ENCODE assay signal across 27 cellular contexts in genomic region chr7:4010923-4011656, GRCh38.
"Had no signal": no experiment of that assay in that cellular context is flagged by ENCODE, and none has a peak within 500 bp of the region (broad histone marks: within the 10 kb centered on the region; RNA-seq: fewer than 3 reads in every experiment).

No MANE protein-coding gene starts in this region.

- H3K9me3 ChIP-seq: colonic mucosa, esophagus muscularis mucosa, mucosa of descending colon, thyroid gland, upper lobe of right lung had no signal

- H3K4me3 Mint-ChIP-seq: activated CD8-positive, alpha-beta T cell treated with anti-CD3 and anti-CD28 coated beads, Interleukin-2, amount 10 ng/mL, durations not matched to agents 7 days and 5 days; activated naive CD8-positive, alpha-beta T cell treated with anti-CD3 and anti-CD28 coated beads for 36 hours; central memory CD8-positive, alpha-beta T cell; immature natural killer cell; naive B cell; neural crest cell; T-cell; T-helper 2 cell treated with Interferon-gamma antibody and Interleukin-4, amounts not matched to agents 5 μg/mL and 100 μg/mL, for 36 hours had no signal

- H3K36me3 ChIP-seq: colonic mucosa, thyroid gland, upper lobe of right lung had no signal

- H3K79me2 ChIP-seq: hepatocyte had no signal

- H3K27ac ChIP-seq: colonic mucosa, esophagus muscularis mucosa, hepatocyte, thyroid gland, upper lobe of right lung, VCaP had no signal

- H3K27me3 ChIP-seq: colonic mucosa, esophagus muscularis mucosa, hepatocyte, thyroid gland, upper lobe of right lung had no signal

- H3K4me1 ChIP-seq: colonic mucosa, esophagus muscularis mucosa, thyroid gland, upper lobe of right lung had no signal

- H3K4me1 Mint-ChIP-seq: activated naive CD8-positive, alpha-beta T cell treated with anti-CD3 and anti-CD28 coated beads for 36 hours; central memory CD8-positive, alpha-beta T cell; immature natural killer cell; naive B cell; T-cell had no signal

- H3K4me3 ChIP-seq: colonic mucosa, esophagus muscularis mucosa, hepatocyte, mucosa of descending colon, thyroid gland, upper lobe of right lung had no signal

- H3K4me2 ChIP-seq: hepatocyte had no signal

- DNase-seq: activated CD4-positive, alpha-beta T cell treated with anti-CD3 and anti-CD28 coated beads for 1 hour; activated CD4-positive, alpha-beta T cell treated with anti-CD3 and anti-CD28 coated beads, Interleukin-2, amount 50 U/mL, for 1 hour; activated CD8-positive, alpha-beta T cell treated with anti-CD3 and anti-CD28 coated beads, Interleukin-2, amount 10 ng/mL, durations not matched to agents 7 days and 5 days; activated naive CD4-positive, alpha-beta T cell treated with Interleukin-2 at 50 U/mL for 16 hours; activated naive CD8-positive, alpha-beta T cell treated with anti-CD3 and anti-CD28 coated beads for 36 hours; activated T-cell treated with anti-CD3 and anti-CD28 coated beads, Interleukin-2, amount 50 U/mL, for 48 hours; colonic mucosa; glutamatergic neuron; immature natural killer cell; kidney glomerular epithelial cell; left ventricle myocardium superior; mucosa of descending colon; naive B cell; stimulated activated CD4-positive, alpha-beta T cell treated with anti-CD3 and anti-CD28 coated beads, Interleukin-4, amount 100 ng/mL, for 24 hours; stimulated activated naive CD8-positive, alpha-beta T cell treated with anti-CD3 and anti-CD28 coated beads, Interleukin-15, Interleukin-2, amounts not matched to agents 100 U/mL and 50 U/mL, for 24 hours; substantia nigra; T-cell; thyroid gland; upper lobe of right lung had no signal

- FAIRE-seq: astrocyte, frontal cortex had no signal

- H3K27ac Mint-ChIP-seq: activated CD8-positive, alpha-beta T cell treated with anti-CD3 and anti-CD28 coated beads, Interleukin-2, amount 10 ng/mL, durations not matched to agents 7 days and 5 days; activated naive CD8-positive, alpha-beta T cell treated with anti-CD3 and anti-CD28 coated beads for 36 hours; immature natural killer cell; T-cell; T-helper 2 cell treated with Interferon-gamma antibody and Interleukin-4, amounts not matched to agents 5 μg/mL and 100 μg/mL, for 36 hours had no signal

- H2AFZ ChIP-seq: hepatocyte had no signal

- H3K9me3 Mint-ChIP-seq: activated naive CD8-positive, alpha-beta T cell treated with anti-CD3 and anti-CD28 coated beads for 36 hours; central memory CD8-positive, alpha-beta T cell; immature natural killer cell; neural crest cell; T-cell; T-helper 2 cell treated with Interferon-gamma antibody and Interleukin-4, amounts not matched to agents 5 μg/mL and 100 μg/mL, for 36 hours had no signal

- H3K36me3 Mint-ChIP-seq: activated naive CD8-positive, alpha-beta T cell treated with anti-CD3 and anti-CD28 coated beads for 36 hours; immature natural killer cell; T-cell had no signal
